Comparison of ENCODE assay signal across 1 cellular context in genomic region chr20:49484180-49485140, GRCh38.
A peak's percentile ranks its signal among the peaks of the same experiment; 100 is the strongest.
TF ChIP-seq lines count a peak whose summit lies in the region.

No MANE protein-coding gene starts in this region.

TF ChIP-seq in HepG2, 621 proteins besides CTCF, POLR2A, EP300 and RAD21 (continued from another document and continues in another):
- TF ChIP-seq AGO2 (optimal IDR thresholded peaks at IDR 0.05; ENCODE audit: low read depth, low read length): no peak
- no peak for TF ChIP-seq ZNF75D (CRISPR knock-in tag; IDR thresholded peaks at IDR 0.05; ENCODE audit: borderline replicate concordance)
- no peak for TF ChIP-seq ZBTB43 (CRISPR knock-in tag; conservative IDR thresholded peaks at IDR 0.05)
- no peak for TF ChIP-seq RCOR2 (CRISPR knock-in tag; IDR thresholded peaks at IDR 0.05)
- TF ChIP-seq DRAP1 (CRISPR knock-in tag; IDR thresholded peaks at IDR 0.05): no peak
- TF ChIP-seq ZBTB2 (CRISPR knock-in tag; IDR thresholded peaks at IDR 0.05; ENCODE audit: low read depth): 0 out of 2 replicates have a peak, but pooled peaks have one; percentile 28
- TF ChIP-seq U2AF1 (optimal IDR thresholded peaks at IDR 0.05; ENCODE audit: low read depth, low read length): no peak
- TF ChIP-seq SMARCC2 (IDR thresholded peaks at IDR 0.05): no peak
- 0 out of 2 replicates have a peak, but pooled peaks have one; percentile 14 for TF ChIP-seq ZNF513 (CRISPR knock-in tag; conservative IDR thresholded peaks at IDR 0.05)
- no peak for TF ChIP-seq HNRNPH1 (optimal IDR thresholded peaks at IDR 0.05; ENCODE audit: low read depth, low read length)
- TF ChIP-seq ZNF343 (CRISPR knock-in tag; IDR thresholded peaks at IDR 0.05): 0 out of 2 replicates have a peak, but pooled peaks have one; percentile 29
- peak; percentile 68; the same call in 1 of the 2 replicates for TF ChIP-seq MXD3 (CRISPR knock-in tag; IDR thresholded peaks at IDR 0.05)
- TF ChIP-seq ZHX2 (IDR thresholded peaks at IDR 0.05; ENCODE audit: low read depth): no peak
- peak; percentile 37; the same call in 1 of the 2 replicates for TF ChIP-seq ZHX2 (CRISPR knock-in tag; IDR thresholded peaks at IDR 0.05; ENCODE audit: borderline replicate concordance)
- no peak for TF ChIP-seq ZNF3 (CRISPR knock-in tag; IDR thresholded peaks at IDR 0.05)
- TF ChIP-seq TFAP4 (IDR thresholded peaks at IDR 0.05; ENCODE audit: borderline replicate concordance, low read depth): peak; percentile 77; the same call in 1 of the 2 replicates
- peak; percentile 89 for TF ChIP-seq NFKB2 (CRISPR knock-in tag; IDR thresholded peaks at IDR 0.05; ENCODE audit: borderline replicate concordance)
- TF ChIP-seq PAF1 (CRISPR knock-in tag; IDR thresholded peaks at IDR 0.05): no peak
- no peak for TF ChIP-seq CEBPZ (IDR thresholded peaks at IDR 0.05; ENCODE audit: low read length)
- TF ChIP-seq RXRA (CRISPR knock-in tag; IDR thresholded peaks at IDR 0.05): peak; percentile 66
- TF ChIP-seq ATF6 (CRISPR knock-in tag; conservative IDR thresholded peaks at IDR 0.05): no peak
- no peak for TF ChIP-seq GTF2F1 (IDR thresholded peaks at IDR 0.05; ENCODE audit: low read length)
- TF ChIP-seq TOPORS (CRISPR knock-in tag; IDR thresholded peaks at IDR 0.05): 0 out of 2 replicates have a peak, but pooled peaks have one; percentile 66
- no peak for TF ChIP-seq SNAPC2 (CRISPR knock-in tag; IDR thresholded peaks at IDR 0.05)
- no peak for TF ChIP-seq RBM22 (optimal IDR thresholded peaks at IDR 0.05; ENCODE audit: low read length)
- TF ChIP-seq RFX5 (IDR thresholded peaks at IDR 0.05; ENCODE audit: low read depth, low read length): 0 out of 2 replicates have a peak, but pooled peaks have one; percentile 17
- no peak for TF ChIP-seq POLR2G (IDR thresholded peaks at IDR 0.05; ENCODE audit: low read depth, low read length)
- no peak for TF ChIP-seq ZKSCAN8 (CRISPR knock-in tag; IDR thresholded peaks at IDR 0.05; ENCODE audit: borderline replicate concordance)
- TF ChIP-seq ZNF570 (CRISPR knock-in tag; IDR thresholded peaks at IDR 0.05; ENCODE audit: borderline replicate concordance): no peak
- no peak; the same call in 2 of the 3 replicates for TF ChIP-seq MXI1 (IDR thresholded peaks at IDR 0.05; ENCODE audit: borderline replicate concordance, low read depth, low read length)
- no peak for TF ChIP-seq CHD4 (IDR thresholded peaks at IDR 0.05; ENCODE audit: borderline replicate concordance, low read length)
